ENCODE assay signal across 8 cellular contexts in genomic region chr19:49691243-49692101, GRCh38. TPM values are rescaled to one million over a fixed set of nuclear protein-coding genes. Genes with fewer than 3 reads are reported as not detected.
DNase-seq lines count a peak whose midpoint lies in the region; ATAC-seq and TF ChIP-seq lines count a peak whose summit lies in the region.

No MANE protein-coding gene starts in this region.

- peak overlapping the region in 5 of 10 donors; percentile 63 to 84 (median 81) for H3K27ac ChIP-seq in heart right ventricle
- H3K27ac ChIP-seq in trophoblast cell (ENCODE audit: low read depth, low read length): no peak overlapping the region

- peaks cover 0 to 40% (median 9%) of the 10 kb centered on the region in 7 donors for H3K27me3 ChIP-seq in heart right ventricle
- H3K27me3 ChIP-seq in trophoblast cell (ENCODE audit: insufficient read depth, low read length): no peaks in the 10 kb centered on the region

- H3K4me1 ChIP-seq in heart right ventricle (peaks cover 3 to 52% (median 39%) of the 10 kb centered on the region in 9 donors), trophoblast cell (ENCODE audit: control insufficient read depth in 1 of 2, insufficient read depth in 2 of 2, low read length in 2 of 2) (peaks cover 12 to 20% of the 10 kb centered on the region in 2 experiments)

- H3K9me3 ChIP-seq in heart right ventricle (no peaks in the 10 kb centered on the region), trophoblast cell (ENCODE audit: insufficient read depth, low read depth, low read length) (no peaks in the 10 kb centered on the region)

- 12 to 13% methylated on average over 32 to 39 of the region's 39 CpGs for WGBS in heart right ventricle, 2 donors
- WGBS in trophoblast cell (ENCODE audit: extremely low coverage, insufficient coverage, insufficient read length): no CpG with 5 or more reads among the region's 39 CpGs

- H3K36me3 ChIP-seq in heart right ventricle (peaks cover 0 to 16% (median 0%) of the 10 kb centered on the region in 9 donors), trophoblast cell (ENCODE audit: control insufficient read depth in 1 of 2, insufficient read depth in 2 of 2, low read length in 2 of 2) (peaks cover 20 to 22% of the 10 kb centered on the region in 2 experiments)

- peak overlapping the region; percentile 58 for H2AFZ ChIP-seq in trophoblast cell (ENCODE audit: insufficient read depth, low read length, poor library complexity)

- H2AK5ac ChIP-seq in trophoblast cell (ENCODE audit: low read length): no peak overlapping the region

- H3K4ac ChIP-seq in trophoblast cell (ENCODE audit: low read depth, low read length): no peak overlapping the region

- intact Hi-C loops in heart right ventricle (cut with DNase I): no loop called here

- H3K14ac ChIP-seq in trophoblast cell (ENCODE audit: low read length): peak overlapping the region; percentile 27

- no peak overlapping the region for H2BK5ac ChIP-seq in trophoblast cell (ENCODE audit: low read depth, low read length, poor library complexity)

- H3K79me1 ChIP-seq in trophoblast cell (ENCODE audit: low read length): peaks cover 3% of the 10 kb centered on the region

- no peak for TF ChIP-seq CTCF in heart right ventricle (IDR thresholded peaks at IDR 0.05)

- no peak overlapping the region for H3K9ac ChIP-seq in trophoblast cell (ENCODE audit: low read length)

- no peak overlapping the region for H2BK120ac ChIP-seq in trophoblast cell (ENCODE audit: insufficient read depth, low read length, poor library complexity)

- H4K8ac ChIP-seq in trophoblast cell (ENCODE audit: low read depth, low read length): peak overlapping the region; percentile 74

- no peak overlapping the region for H2BK12ac ChIP-seq in trophoblast cell (ENCODE audit: low read length)

- H3K18ac ChIP-seq in trophoblast cell (ENCODE audit: low read length): no peak overlapping the region

- H4K91ac ChIP-seq in trophoblast cell (ENCODE audit: low read depth, low read length): no peak overlapping the region

- ATAC-seq in heart right ventricle: peak in 7 of 8 donors; percentile 13 to 54 (median 39)
- ATAC-seq in GM19397 (IDR thresholded peaks at IDR 0.05; ENCODE audit: unreplicated experiment): no peak

- H4K12ac ChIP-seq in trophoblast cell (ENCODE audit: low read depth, low read length): no peak overlapping the region

- H3K23ac ChIP-seq in trophoblast cell (ENCODE audit: low read length): no peak overlapping the region

- H3K4me3 ChIP-seq in heart right ventricle (peak overlapping the region in 9 of 10 donors; percentile 32 to 66 (median 57)), trophoblast cell (ENCODE audit: low read depth, low read length) (no peak overlapping the region)

- peak overlapping the region; percentile 64 for H3K4me2 ChIP-seq in trophoblast cell (ENCODE audit: low read length)

- H3K79me2 ChIP-seq in trophoblast cell (ENCODE audit: control insufficient read depth, insufficient read depth, low read length, poor library complexity): no peaks in the 10 kb centered on the region

- DNase-seq in EL: peak; percentile 85
- peak; percentile 83 for DNase-seq in NCI-H2171 (lab: John Stamatoyannopoulos, UW)
- DNase-seq in amniotic epithelial cell (ENCODE audit: low read depth): peak; percentile 77
- peak in 1 of 2 donors; percentile 64 for DNase-seq in heart right ventricle
- DNase-seq in trophoblast cell: peak in 1 of 2 donors; percentile 19
- no peak for DNase-seq in LoVo (ENCODE audit: low spot score)
- no peak for DNase-seq in SW480 (ENCODE audit: low spot score)

RNA-seq across cellular contexts. Expression of gene CPT1C, which starts 0.6 kb away (rescaled TPM):
- 1 to 10 TPM; 1.4 to 3.6 (median 1.9) TPM for total RNA-seq in heart right ventricle
- polyA plus RNA-seq in heart right ventricle: 10 to 100 TPM in 1 of 2 donors, 1 to 10 TPM in 1; 4.8 to 10.7 TPM
- 8.9 and 10.1 TPM in 2 replicates for polyA plus RNA-seq in trophoblast cell (2013)

RNA-seq across cellular contexts. Expression of gene ADM5, which starts 2.1 kb away (rescaled TPM):
- total RNA-seq in heart right ventricle: under 1 TPM; 0.16 to 0.74 (median 0.47) TPM
- polyA plus RNA-seq in heart right ventricle: 1 to 10 TPM; 1.1 to 1.6 TPM
- polyA plus RNA-seq in trophoblast cell (2013): 0.67 and 0.86 TPM in 2 replicates

RNA-seq across cellular contexts. Expression of gene PRMT1, which starts 14.4 kb away (rescaled TPM):
- 100 to 1,000 TPM; 112 to 146 (median 127) TPM for total RNA-seq in heart right ventricle
- polyA plus RNA-seq in heart right ventricle: 100 to 1,000 TPM in 1 of 2 donors, 10 to 100 TPM in 1; 80.0 to 270 TPM
- polyA plus RNA-seq in trophoblast cell (2013): 149 and 153 TPM in 2 replicates

RNA-seq across cellular contexts. Expression of gene BCL2L12, which starts 25.7 kb away (rescaled TPM):
- total RNA-seq in heart right ventricle: 10 to 100 TPM in 5 of 10 donors, 1 to 10 TPM in 5; 7.8 to 14.6 (median 9.8) TPM
- 10 to 100 TPM in 1 of 2 donors, 1 to 10 TPM in 1; 8.6 to 19.6 TPM for polyA plus RNA-seq in heart right ventricle
- 131 and 139 TPM in 2 replicates for polyA plus RNA-seq in trophoblast cell (2013)

RNA-seq across cellular contexts. Expression of gene IRF3, which starts 25.8 kb away (rescaled TPM):
- 10 to 100 TPM; 22.3 to 39.4 (median 24.7) TPM for total RNA-seq in heart right ventricle
- 10 to 100 TPM; 67.8 to 84.2 TPM for polyA plus RNA-seq in heart right ventricle
- polyA plus RNA-seq in trophoblast cell (2013): 92.5 and 102 TPM in 2 replicates

Comparison
In these comparisons a context has a peak if more than half of its experiments do, and no peak if none do; other contexts are left out.
1. DNase-seq: peak in EL (single experiment), NCI-H2171 (single experiment) and amniotic epithelial cell (single experiment); none in LoVo (single experiment) and SW480 (single experiment).